Comparison of ENCODE assay signal across 1 cellular context in genomic region chr7:66681491-66682349, GRCh38.
TF ChIP-seq lines count a peak whose summit lies in the region.

No MANE protein-coding gene starts in this region.

TF ChIP-seq in K562, 482 proteins besides CTCF, POLR2A, EP300 and RAD21 (continued from another document and continues in another):
- TF ChIP-seq RERE (CRISPR knock-in tag; IDR thresholded peaks at IDR 0.05; ENCODE audit: borderline replicate concordance) = no peak
- no peak for TF ChIP-seq MCM5 (IDR thresholded peaks at IDR 0.05; ENCODE audit: low read depth)
- no peak for TF ChIP-seq ZNF263 (CRISPR knock-in tag; IDR thresholded peaks at IDR 0.05; ENCODE audit: borderline replicate concordance)
- TF ChIP-seq ZC3H4 (CRISPR knock-in tag; IDR thresholded peaks at IDR 0.05; ENCODE audit: borderline replicate concordance) = no peak
- no peak for TF ChIP-seq CLOCK (CRISPR knock-in tag; IDR thresholded peaks at IDR 0.05; ENCODE audit: borderline replicate concordance)
- no peak for TF ChIP-seq NELFE (IDR thresholded peaks at IDR 0.05; ENCODE audit: insufficient read depth, insufficient read length)
- TF ChIP-seq E4F1 (CRISPR knock-in tag; IDR thresholded peaks at IDR 0.05; ENCODE audit: borderline replicate concordance) = no peak
- no peak for TF ChIP-seq CUX1 (CRISPR knock-in tag; IDR thresholded peaks at IDR 0.05)
- no peak for TF ChIP-seq PHB2 (IDR thresholded peaks at IDR 0.05; ENCODE audit: low read depth)
- TF ChIP-seq ETS2 (tag; IDR thresholded peaks at IDR 0.05; ENCODE audit: borderline replicate concordance, poor library complexity, severe bottlenecking) = no peak
- no peak for TF ChIP-seq ELK3 (CRISPR knock-in tag; IDR thresholded peaks at IDR 0.05)
- TF ChIP-seq CEBPB (tag; IDR thresholded peaks at IDR 0.05) = no peak
- no peak for TF ChIP-seq BDP1 (IDR thresholded peaks at IDR 0.05; ENCODE audit: insufficient read depth, insufficient read length)
- no peak for TF ChIP-seq ATF4 (CRISPR knock-in tag; IDR thresholded peaks at IDR 0.05)
- no peak for TF ChIP-seq POLR3G (IDR thresholded peaks at IDR 0.05; ENCODE audit: extremely low read depth, insufficient read length, insufficient replicate concordance)
- peak; percentile 93 for TF ChIP-seq CREB1 (IDR thresholded peaks at IDR 0.05)
- peak; percentile 98 for TF ChIP-seq CREB1 (CRISPR knock-in tag; IDR thresholded peaks at IDR 0.05)
- no peak for TF ChIP-seq ZNF79 (CRISPR knock-in tag; IDR thresholded peaks at IDR 0.05; ENCODE audit: low read depth)
- TF ChIP-seq GTF3C2 (IDR thresholded peaks at IDR 0.05; ENCODE audit: borderline replicate concordance, extremely low read depth, insufficient read length) = peak; percentile 43
- no peak; the same call in none of the 2 replicates for TF ChIP-seq ZNF232 (CRISPR knock-in tag; IDR thresholded peaks at IDR 0.05)
- TF ChIP-seq MYC (IDR thresholded peaks at IDR 0.05; ENCODE audit: low read depth, low read length) = peak; percentile 78
- TF ChIP-seq MYC (CRISPR knock-in tag; IDR thresholded peaks at IDR 0.05; ENCODE audit: borderline replicate concordance, low read depth) = 0 out of 2 replicates have a peak, but pooled peaks have one; percentile 47
- no peak for TF ChIP-seq NFIX (CRISPR knock-in tag; IDR thresholded peaks at IDR 0.05; ENCODE audit: low read depth)
- TF ChIP-seq SRSF9 (IDR thresholded peaks at IDR 0.05; ENCODE audit: borderline replicate concordance, low read depth, low read length) = no peak
- TF ChIP-seq ZNF212 (CRISPR knock-in tag; IDR thresholded peaks at IDR 0.05) = peak; percentile 34; the same call in 1 of the 2 replicates
- no peak for TF ChIP-seq PRPF4 (IDR thresholded peaks at IDR 0.05; ENCODE audit: insufficient read depth, low read depth, low read length, poor library complexity, severe bottlenecking)
- TF ChIP-seq ZNF699 (CRISPR knock-in tag; IDR thresholded peaks at IDR 0.05; ENCODE audit: insufficient replicate concordance) = no peak
- TF ChIP-seq KDM5B (IDR thresholded peaks at IDR 0.05; ENCODE audit: insufficient replicate concordance, low read depth, low read length) = peak; percentile 69
- peak; percentile 55 for TF ChIP-seq HCFC1 (IDR thresholded peaks at IDR 0.05; ENCODE audit: low read depth, low read length)
- no peak for TF ChIP-seq ZNF444 (CRISPR knock-in tag; IDR thresholded peaks at IDR 0.05)
- TF ChIP-seq HNRNPL (IDR thresholded peaks at IDR 0.05; ENCODE audit: low read depth, low read length) = peak; percentile 27
- no peak for TF ChIP-seq ZNF3 (CRISPR knock-in tag; IDR thresholded peaks at IDR 0.05)
- TF ChIP-seq GTF2F1 (IDR thresholded peaks at IDR 0.05; ENCODE audit: low read depth, low read length) = no peak
- TF ChIP-seq NBN (IDR thresholded peaks at IDR 0.05; ENCODE audit: low read depth) = 0 out of 2 replicates have a peak, but pooled peaks have one; percentile 52
- no peak for TF ChIP-seq ARNT (IDR thresholded peaks at IDR 0.05)
- TF ChIP-seq ELF1 (tag; IDR thresholded peaks at IDR 0.05) = peak; percentile 68
- no peak for TF ChIP-seq PTBP1 (IDR thresholded peaks at IDR 0.05; ENCODE audit: low read depth, low read length)
- no peak for TF ChIP-seq RBM15 (IDR thresholded peaks at IDR 0.05; ENCODE audit: insufficient read depth, low read length)
- peak; percentile 95 for TF ChIP-seq POLR2AphosphoS2 (IDR thresholded peaks at IDR 0.05; ENCODE audit: low read length)
- peak; percentile 88 for TF ChIP-seq EP400 (IDR thresholded peaks at IDR 0.05)
